ENCODE assay signal across 22 cellular contexts in the genomic region with DNA sequence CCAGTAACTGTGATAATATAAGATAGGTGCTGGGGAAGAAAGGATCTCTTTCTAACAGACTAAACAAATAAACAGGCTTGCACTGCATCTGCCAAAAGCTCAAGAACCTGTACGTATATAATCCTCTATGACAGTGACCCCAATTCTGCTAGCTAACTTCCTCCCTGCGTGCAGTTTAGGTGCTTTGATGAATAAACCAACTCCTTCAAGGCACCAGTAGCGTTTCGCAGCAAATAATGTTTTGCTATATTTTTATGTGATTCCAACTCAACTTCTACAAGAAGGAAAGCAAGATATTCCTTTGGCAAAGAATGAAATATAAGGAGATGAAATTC.
DNase-seq lines count a peak whose midpoint lies in the region; ATAC-seq and TF ChIP-seq lines count a peak whose summit lies in the region.
"Had no signal": no experiment of that assay in that cellular context is flagged by ENCODE, and none has a peak within 500 bp of the region (broad histone marks: within the 10 kb centered on the region; RNA-seq: fewer than 3 reads in every experiment).

No MANE protein-coding gene starts in this region.

- no peak for TF ChIP-seq CTCF in 22Rv1 (IDR thresholded peaks at IDR 0.05)
- no peak for TF ChIP-seq CTCF in right atrium auricular region (IDR thresholded peaks at IDR 0.05)

- H3K4me1 ChIP-seq in CD8-positive, alpha-beta memory T cell (ENCODE audit: insufficient read depth, low read length): no peaks in the 10 kb centered on the region
- H3K4me1 ChIP-seq in right atrium auricular region: no peaks in the 10 kb centered on the region

- DNase-seq in CD8-positive, alpha-beta memory T cell: no peak
- peak; percentile 49 to 62 for DNase-seq in SHP77 (lab: John Stamatoyannopoulos, UW)
- no peak for DNase-seq in central memory CD8-positive, alpha-beta T cell (ENCODE audit: low spot score in 2 of 2)
- no peak for DNase-seq in naive thymus-derived CD8-positive, alpha-beta T cell
- no peak for DNase-seq in right atrium auricular region (ENCODE audit: low spot score)
- DNase-seq in NCI-H1436 treated with DMSO at 0.1 percent for 48 hours (lab: John Stamatoyannopoulos, UW): no peak
- DNase-seq: Calu3, GF-D8, H9, KBM-7, MG63, NCI-H1105 treated with DMSO at 0.1 percent for 48 hours, NCI-H526 treated with DMSO at 0.1 percent for 48 hours, SIG-M5, SK-N-SH, SW 1271 had no signal

- peak overlapping the region in 7 of 8 donors; percentile 30 to 91 (median 83) for H3K27ac Mint-ChIP-seq in CD8-positive, alpha-beta memory T cell
- peak overlapping the region; percentile 14 for H3K27ac Mint-ChIP-seq in central memory CD8-positive, alpha-beta T cell (ENCODE audit: low read depth)
- H3K27ac Mint-ChIP-seq in naive thymus-derived CD8-positive, alpha-beta T cell: peak overlapping the region in 1 of 10 donors; percentile 19
- H3K27ac Mint-ChIP-seq: B cell, H9 had no signal

- POLR2A ChIA-PET in CD8-positive, alpha-beta memory T cell (lab: Charles Lee): no interaction called here
- POLR2A ChIA-PET in naive thymus-derived CD8-positive, alpha-beta T cell (lab: Charles Lee): no interaction called here

- CTCF ChIA-PET in CD8-positive, alpha-beta memory T cell (lab: Charles Lee): no interaction called here

- H3K4me1 Mint-ChIP-seq in CD8-positive, alpha-beta memory T cell: peaks cover 0 to 21% (median 14%) of the 10 kb centered on the region in 3 donors
- no peaks in the 10 kb centered on the region for H3K4me1 Mint-ChIP-seq in central memory CD8-positive, alpha-beta T cell
- peaks cover 0 to 2% (median 0%) of the 10 kb centered on the region in 4 donors for H3K4me1 Mint-ChIP-seq in naive thymus-derived CD8-positive, alpha-beta T cell
- H3K4me1 Mint-ChIP-seq: B cell had no signal

- no peak overlapping the region for H3K4me3 ChIP-seq in CD8-positive, alpha-beta memory T cell (ENCODE audit: low read length)
- H3K4me3 ChIP-seq in right atrium auricular region: no peak overlapping the region
- H3K4me3 ChIP-seq: GM23248, MG63 had no signal

- no peaks in the 10 kb centered on the region for H3K9me3 Mint-ChIP-seq in CD8-positive, alpha-beta memory T cell
- H3K9me3 Mint-ChIP-seq in central memory CD8-positive, alpha-beta T cell: no peaks in the 10 kb centered on the region
- no peaks in the 10 kb centered on the region for H3K9me3 Mint-ChIP-seq in naive thymus-derived CD8-positive, alpha-beta T cell
- H3K9me3 Mint-ChIP-seq: H9 had no signal

- peaks cover 0 to 3% of the 10 kb centered on the region in 2 donors for H3K27me3 Mint-ChIP-seq in CD8-positive, alpha-beta memory T cell
- peaks cover 15% of the 10 kb centered on the region for H3K27me3 Mint-ChIP-seq in central memory CD8-positive, alpha-beta T cell
- no peaks in the 10 kb centered on the region for H3K27me3 Mint-ChIP-seq in naive thymus-derived CD8-positive, alpha-beta T cell
- H3K27me3 Mint-ChIP-seq: B cell had no signal

- no peaks in the 10 kb centered on the region for H3K36me3 Mint-ChIP-seq in CD8-positive, alpha-beta memory T cell
- no peaks in the 10 kb centered on the region for H3K36me3 Mint-ChIP-seq in central memory CD8-positive, alpha-beta T cell (ENCODE audit: insufficient read depth)
- no peaks in the 10 kb centered on the region for H3K36me3 Mint-ChIP-seq in naive thymus-derived CD8-positive, alpha-beta T cell

- H3K4me3 Mint-ChIP-seq in CD8-positive, alpha-beta memory T cell: peak overlapping the region in 4 of 7 donors; percentile 8 to 61 (median 28)
- H3K4me3 Mint-ChIP-seq in central memory CD8-positive, alpha-beta T cell: no peak overlapping the region
- no peak overlapping the region for H3K4me3 Mint-ChIP-seq in naive thymus-derived CD8-positive, alpha-beta T cell
- H3K4me3 Mint-ChIP-seq: B cell, H9 had no signal

- H3K27me3 ChIP-seq in CD8-positive, alpha-beta memory T cell (ENCODE audit: insufficient read depth, low read length, poor library complexity, severe bottlenecking): no peaks in the 10 kb centered on the region
- H3K27me3 ChIP-seq in right atrium auricular region: no peaks in the 10 kb centered on the region
- H3K27me3 ChIP-seq: MG63 had no signal

- no peaks in the 10 kb centered on the region for H3K36me3 ChIP-seq in CD8-positive, alpha-beta memory T cell (ENCODE audit: insufficient read depth, low read length)
- H3K36me3 ChIP-seq in right atrium auricular region: no peaks in the 10 kb centered on the region
- H3K36me3 ChIP-seq: MG63 had no signal

- H3K9me3 ChIP-seq in CD8-positive, alpha-beta memory T cell (ENCODE audit: low read length): no peaks in the 10 kb centered on the region
- no peaks in the 10 kb centered on the region for H3K9me3 ChIP-seq in right atrium auricular region
- H3K9me3 ChIP-seq: MG63, SK-N-SH had no signal

- H3K27ac ChIP-seq in 22Rv1 (peak overlapping the region; percentile 75), right atrium auricular region (no peak overlapping the region)
- H3K27ac ChIP-seq in CD8-positive, alpha-beta memory T cell (ENCODE audit: low read depth, low read length): no peak overlapping the region
- H3K27ac ChIP-seq: C4-2B, GM23248, RWPE1 had no signal

- ATAC-seq in central memory CD8-positive, alpha-beta T cell (replicated peaks; ENCODE audit: extremely low read depth, poor library complexity, severe bottlenecking): no peak
- no peak for ATAC-seq in naive thymus-derived CD8-positive, alpha-beta T cell
- ATAC-seq: Panc1 had no signal

Comparison
In these comparisons a context has a peak if more than half of its experiments do, and no peak if none do; other contexts are left out.
1. DNase-seq: peak in SHP77 (2 of 2); none in CD8-positive, alpha-beta memory T cell (0 of 5), central memory CD8-positive, alpha-beta T cell (0 of 2), naive thymus-derived CD8-positive, alpha-beta T cell (0 of 10), right atrium auricular region (single experiment) and NCI-H1436 treated with DMSO at 0.1 percent for 48 hours (single experiment).
2. H3K4me3 Mint-ChIP-seq: peak in CD8-positive, alpha-beta memory T cell (4 of 7); none in central memory CD8-positive, alpha-beta T cell (single experiment) and naive thymus-derived CD8-positive, alpha-beta T cell (0 of 10).